ENCODE assay signal across 8 cellular contexts in the genomic region with DNA sequence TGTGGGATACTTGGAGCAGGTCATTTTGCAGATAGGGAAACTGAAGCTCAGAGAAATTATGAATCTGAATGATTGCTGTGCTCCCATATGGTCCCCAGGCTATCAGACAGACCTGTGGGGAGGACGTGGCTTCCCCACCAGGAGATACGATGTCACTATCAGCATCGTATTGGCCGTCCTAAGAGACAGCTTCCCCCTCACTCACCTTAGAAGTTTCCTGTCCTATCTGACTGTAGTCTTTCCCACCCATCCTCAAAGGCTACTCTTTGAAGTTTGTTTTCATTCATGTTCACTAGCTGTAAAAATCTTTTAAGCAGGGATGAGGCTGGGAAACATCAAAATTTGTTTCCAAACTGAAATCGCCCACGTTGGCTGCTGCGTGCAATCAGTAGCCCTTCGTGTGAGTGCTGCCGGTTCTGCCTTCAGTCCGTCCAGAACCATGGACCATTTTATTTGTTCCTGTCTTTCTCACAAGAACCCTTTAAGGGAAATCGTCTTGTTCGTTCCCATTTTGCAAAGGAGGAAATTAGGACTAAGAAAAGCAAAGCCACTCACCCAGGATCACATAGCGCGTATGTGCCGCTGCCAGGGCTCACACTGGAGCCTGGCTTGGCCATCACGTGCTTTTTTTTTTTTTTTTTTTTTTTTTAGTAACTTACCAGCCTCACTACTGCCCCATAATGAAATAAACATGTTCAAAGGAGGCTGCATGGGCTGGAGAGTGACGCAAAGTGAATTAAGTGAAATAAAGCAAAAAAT. TPM values are rescaled to one million over a fixed set of nuclear protein-coding genes. Genes with fewer than 3 reads are reported as not detected.
DNase-seq lines count a peak whose midpoint lies in the region; ATAC-seq and TF ChIP-seq lines count a peak whose summit lies in the region.

No MANE protein-coding gene starts in this region.

- no peaks in the 10 kb centered on the region for H3F3A ChIP-seq in MM.1S (ENCODE audit: insufficient read depth, low read length)

- peak overlapping the region; percentile 95 for H3K27ac Mint-ChIP-seq in activated B cell treated with CpG ODN at 0.5 μM for 24 hours

- no peaks in the 10 kb centered on the region for H3K9me3 ChIP-seq in breast epithelium
- H3K9me3 ChIP-seq in mammary epithelial cell (replicated peaks; ENCODE audit: insufficient read depth, low read length): no peaks in the 10 kb centered on the region
- H3K9me3 ChIP-seq in MM.1S (replicated peaks; ENCODE audit: insufficient read depth, low read length): no peaks in the 10 kb centered on the region

- H3K27me3 Mint-ChIP-seq in activated B cell treated with CpG ODN at 0.5 μM for 24 hours: no peaks in the 10 kb centered on the region

- in situ Hi-C loops in mammary epithelial cell (cut with MboI; ENCODE audit: low sequenced_read_pairs in 2 of 2): no loop called here

- POLR2A ChIA-PET in activated B cell treated with CpG ODN at 0.5 μM for 24 hours (lab: Charles Lee): interaction anchor here (0.5 to 10.7 kb wide), 9 partner anchors 8 to 904 kb away, joined by 4 to 232 read pairs (median 20); partner anchors contain the start of gene ORAI1

- H3K4me2 ChIP-seq in mammary epithelial cell (ENCODE audit: insufficient read depth, low read depth, low read length) (no peak overlapping the region), MM.1S (ENCODE audit: low read depth, low read length) (no peak overlapping the region)

- H3K4me3 Mint-ChIP-seq in activated B cell treated with CpG ODN at 0.5 μM for 24 hours: peak overlapping the region; percentile 95

- TF ChIP-seq CTCF in breast epithelium (IDR thresholded peaks at IDR 0.05) (no peak), mammary epithelial cell (conservative IDR thresholded peaks at IDR 0.05 in 1 of 2, IDR thresholded peaks at IDR 0.05 in 1 of 2; ENCODE audit: extremely low read depth in 1 of 2, insufficient read depth in 1 of 2, low read depth in 1 of 2, low read length in 2 of 2) (no peak), activated B cell treated with CpG ODN at 0.5 μM for 24 hours (IDR thresholded peaks at IDR 0.05) (no peak), GM20000 (IDR thresholded peaks at IDR 0.05; ENCODE audit: extremely low read depth, missing control alignments) (no peak), MM.1S (IDR thresholded peaks at IDR 0.05; ENCODE audit: low read length) (no peak)

- no peaks in the 10 kb centered on the region for H3K9me2 ChIP-seq in MM.1S (replicated peaks; ENCODE audit: insufficient read depth, low read length)

- intact Hi-C loops in breast epithelium (cut with DNase I; ENCODE audit: low total_unique reads): no loop called here
- intact Hi-C loops in mammary epithelial cell (cut with micrococcal nuclease): no loop called here
- intact Hi-C loops in activated B cell treated with CpG ODN at 0.5 μM for 24 hours (cut with micrococcal nuclease): no loop called here

- TF ChIP-seq POLR2A in breast epithelium (IDR thresholded peaks at IDR 0.05): no peak

- H3K79me2 ChIP-seq in mammary epithelial cell (ENCODE audit: insufficient read depth, low read length) (no peaks in the 10 kb centered on the region), MM.1S (ENCODE audit: low read length) (no peaks in the 10 kb centered on the region)

- peaks cover 43% of the 10 kb centered on the region for H3K4me1 Mint-ChIP-seq in activated B cell treated with CpG ODN at 0.5 μM for 24 hours

- H3K36me3 ChIP-seq in breast epithelium: no peaks in the 10 kb centered on the region
- no peaks in the 10 kb centered on the region for H3K36me3 ChIP-seq in mammary epithelial cell (ENCODE audit: insufficient read depth, low read length)
- no peaks in the 10 kb centered on the region for H3K36me3 ChIP-seq in MM.1S (replicated peaks; ENCODE audit: insufficient read depth, low read length)

- H3K4me3 ChIP-seq in breast epithelium (peak overlapping the region in 2 of 3 donors; percentile 27 to 97), mammary epithelial cell (replicated peaks in 1 of 3; ENCODE audit: insufficient read depth in 1 of 3, low read depth in 2 of 3, low read length in 3 of 3) (no peak overlapping the region), MM.1S (ENCODE audit: low read length) (no peak overlapping the region)

- H3K36me3 Mint-ChIP-seq in activated B cell treated with CpG ODN at 0.5 μM for 24 hours (ENCODE audit: low read depth): peaks cover 2% of the 10 kb centered on the region

- 87% methylated on average over 17 of the region's 17 CpGs for WGBS in mammary epithelial cell (ENCODE audit: low coverage, missing lambda C conversion rate)

- no TSS peak for BruUV-seq in mammary epithelial cell (replicated peaks; lab: Mats Ljungman, UMichigan)

- H4K20me1 ChIP-seq in mammary epithelial cell (ENCODE audit: insufficient read depth, low read length): no peaks in the 10 kb centered on the region
- H4K20me1 ChIP-seq in MM.1S (ENCODE audit: insufficient read depth, low read length): no peaks in the 10 kb centered on the region

- H3K27ac ChIP-seq in breast epithelium (peak overlapping the region; percentile 90 to 97), mammary epithelial cell (ENCODE audit: insufficient read depth, low read depth, low read length) (no peak overlapping the region), MM.1S (ENCODE audit: low read length) (no peak overlapping the region)

- no peaks in the 10 kb centered on the region for H3K9me3 Mint-ChIP-seq in activated B cell treated with CpG ODN at 0.5 μM for 24 hours

- H2AFZ ChIP-seq in mammary epithelial cell (ENCODE audit: low read depth, low read length): no peak overlapping the region
- H2AFZ ChIP-seq in MM.1S (ENCODE audit: low read length): no peak overlapping the region

- H3K27me3 ChIP-seq in breast epithelium (no peaks in the 10 kb centered on the region), mammary epithelial cell (ENCODE audit: insufficient read depth, low read length) (no peaks in the 10 kb centered on the region), MM.1S (replicated peaks; ENCODE audit: insufficient read depth, low read length) (no peaks in the 10 kb centered on the region)

- H3K9ac ChIP-seq in mammary epithelial cell (ENCODE audit: insufficient read depth, low read length) (no peak overlapping the region), MM.1S (ENCODE audit: low read length) (no peak overlapping the region)

- no peak for DNase-seq in breast epithelium (ENCODE audit: low spot score in 2 of 2)
- DNase-seq in mammary epithelial cell: no peak
- no peak for DNase-seq in activated B cell treated with CpG ODN at 0.5 μM for 24 hours
- peak; percentile 73 for DNase-seq in globus pallidus (ENCODE audit: low spot score)
- peak; percentile 78 for DNase-seq in pons (ENCODE audit: low spot score)
- DNase-seq in GM20000 (ENCODE audit: low spot score): no peak
- DNase-seq in SHP77 treated with DMSO at 0.1 percent for 48 hours (lab: John Stamatoyannopoulos, UW): no peak
- no peak for DNase-seq in MM.1S

- dilution Hi-C loops in mammary epithelial cell (cut with HindIII; ENCODE audit: low sequenced_read_pairs): no loop called here

- CTCF ChIA-PET in mammary epithelial cell (lab: Charles Lee; ENCODE audit: low non-redundant PET): no interaction called here
- CTCF ChIA-PET in activated B cell treated with CpG ODN at 0.5 μM for 24 hours (lab: Charles Lee): interaction anchor here (1.2 to 1.4 kb wide), 2 partner anchors 29 to 42 kb away, joined by 3 to 5 read pairs; no protein-coding TSS in a partner anchor

- peak; percentile 22 for ATAC-seq in activated B cell treated with CpG ODN at 0.5 μM for 24 hours (ENCODE audit: low read depth)

- H3K4me1 ChIP-seq in breast epithelium (no peaks in the 10 kb centered on the region), mammary epithelial cell (ENCODE audit: insufficient read depth, low read length) (peaks cover 12% of the 10 kb centered on the region), MM.1S (ENCODE audit: low read length) (no peaks in the 10 kb centered on the region)

RNA-seq across cellular contexts. Expression of gene KDM2B, which starts 1.0 kb away (rescaled TPM):
- total RNA-seq in breast epithelium (10 to 100 TPM; 12.3 to 26.8 (median 16.7) TPM), mammary epithelial cell (10 to 100 TPM; 18.3 to 21.7 TPM), activated B cell treated with CpG ODN at 0.5 μM for 24 hours (197 and 236 TPM in 2 replicates)
- 14.3 TPM for polyA plus RNA-seq in mammary epithelial cell
- 20.8 TPM for polyA minus RNA-seq in mammary epithelial cell

RNA-seq across cellular contexts. Expression of gene ORAI1, which starts 44.5 kb away (rescaled TPM):
- total RNA-seq in breast epithelium (10 to 100 TPM in 1 of 3 donors, 1 to 10 TPM in 2; 6.0 to 12.5 (median 6.7) TPM), mammary epithelial cell (10 to 100 TPM in 1 of 2 donors, 1 to 10 TPM in 1; 3.3 to 23.1 TPM), activated B cell treated with CpG ODN at 0.5 μM for 24 hours (85.8 and 86.3 TPM in 2 replicates)
- 21.8 TPM for polyA plus RNA-seq in mammary epithelial cell
- 10.4 TPM for polyA minus RNA-seq in mammary epithelial cell

Comparison
In these comparisons a context has a peak if more than half of its experiments do, and no peak if none do; other contexts are left out.
1. H3K27ac ChIP-seq: peak in breast epithelium (2 of 2); none in mammary epithelial cell (single experiment) and MM.1S (single experiment).
2. H3K4me3 ChIP-seq: peak in breast epithelium (2 of 3); none in mammary epithelial cell (0 of 3) and MM.1S (single experiment).
3. DNase-seq: peak in globus pallidus (single experiment) and pons (single experiment); none in breast epithelium (0 of 2), mammary epithelial cell (single experiment), activated B cell treated with CpG ODN at 0.5 μM for 24 hours (single experiment), GM20000 (single experiment), SHP77 treated with DMSO at 0.1 percent for 48 hours (single experiment) and MM.1S (single experiment).